Comparison of ENCODE assay signal across 1 cellular context in the genomic region with DNA sequence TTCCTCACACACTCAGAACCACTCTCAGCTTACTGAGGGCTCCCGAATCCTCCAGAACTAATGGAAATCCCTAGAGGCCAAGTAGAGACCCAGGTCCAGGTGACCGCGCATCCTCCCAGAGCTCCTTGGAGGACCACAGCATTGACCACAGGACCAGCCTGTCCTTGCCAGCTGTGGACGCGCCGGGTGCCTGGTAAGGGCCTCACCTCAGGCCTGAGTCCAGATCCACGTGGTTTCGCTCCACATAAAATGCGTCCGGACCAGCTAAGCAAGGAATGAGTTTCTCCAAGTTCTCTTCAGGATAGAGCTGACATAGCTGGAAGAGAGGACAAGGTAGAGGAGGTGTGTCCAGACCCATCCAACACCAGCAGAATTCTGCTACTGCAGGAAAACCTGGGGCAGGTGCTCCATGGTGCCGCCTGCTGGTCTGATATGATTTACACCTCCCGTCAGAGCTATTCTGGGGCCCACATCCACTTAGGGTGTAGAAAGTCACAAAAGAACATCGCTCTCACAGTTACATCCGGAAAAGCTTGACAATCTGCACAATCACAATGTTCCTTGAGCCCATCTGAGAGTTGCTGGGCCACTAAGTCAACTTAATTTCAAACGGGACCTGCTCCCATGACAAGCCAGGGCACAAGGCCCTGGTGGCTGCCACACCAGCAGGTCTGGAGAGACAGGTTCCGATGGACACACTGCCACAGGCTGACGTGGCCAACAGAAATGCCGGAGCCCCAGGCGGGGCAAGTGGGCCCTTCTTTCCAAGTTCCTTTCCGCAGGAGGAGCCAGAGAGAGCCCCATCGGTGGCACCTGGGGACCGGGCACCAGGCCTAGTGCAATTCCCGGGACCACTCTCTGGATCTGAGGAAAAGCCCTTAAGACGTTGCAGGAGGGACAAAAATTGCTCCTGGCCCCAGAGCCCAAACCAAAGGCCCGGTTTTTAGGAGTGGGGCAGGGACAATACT.
TF ChIP-seq lines count a peak whose summit lies in the region.

No MANE protein-coding gene starts in this region.

TF ChIP-seq in GM23338, 12 proteins besides CTCF, POLR2A, EP300 and RAD21:
- no peak for TF ChIP-seq EZH2phosphoT487 (IDR thresholded peaks at IDR 0.05; ENCODE audit: unreplicated experiment)
- TF ChIP-seq POLR2AphosphoS5 (IDR thresholded peaks at IDR 0.05; ENCODE audit: low read depth): no peak
